In the genomic region with DNA sequence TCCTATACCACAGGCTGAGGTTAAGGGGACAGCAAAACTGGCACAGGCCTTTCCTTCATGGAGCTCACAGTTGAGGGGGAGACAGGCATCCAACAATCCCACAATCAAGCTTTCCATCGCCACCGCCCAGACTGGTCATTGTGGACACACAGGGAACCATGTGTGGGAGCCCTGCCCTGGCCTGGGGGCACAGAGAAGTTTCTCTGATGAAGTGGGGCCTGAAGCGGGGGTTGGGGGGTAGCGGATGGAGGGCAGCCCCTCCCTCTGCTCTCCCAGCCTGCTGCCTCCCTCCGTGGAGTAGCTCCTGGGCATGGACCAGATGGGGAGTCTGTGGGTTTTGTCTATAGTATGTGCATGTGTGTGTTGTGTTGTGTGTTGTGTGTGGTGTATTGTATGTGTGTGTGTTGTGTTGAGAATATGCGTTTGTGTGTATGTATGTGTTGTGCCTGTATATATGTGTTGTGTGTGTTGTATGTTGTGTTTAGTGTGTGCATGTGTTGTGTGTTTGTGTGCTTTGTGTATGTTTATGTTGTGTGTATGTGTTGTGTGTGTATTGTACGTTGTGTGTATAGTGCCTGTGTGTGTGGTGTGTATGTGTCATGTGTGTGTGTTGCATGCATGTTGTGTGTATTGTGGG, we compare ENCODE assay signal across 22 cellular contexts. TPM values are rescaled to one million over a fixed set of nuclear protein-coding genes. Genes with fewer than 3 reads are reported as not detected.
A peak's percentile ranks its signal among the peaks of the same experiment; 100 is the strongest.
DNase-seq lines count a peak whose midpoint lies in the region; ATAC-seq and TF ChIP-seq lines count a peak whose summit lies in the region.
"Had no signal": no experiment of that assay in that cellular context is flagged by ENCODE, and none has a peak within 500 bp of the region (broad histone marks: within the 10 kb centered on the region; RNA-seq: fewer than 3 reads in every experiment).

No MANE protein-coding gene starts in this region.

- no peak overlapping the region for H3K23ac ChIP-seq in IMR-90 (ENCODE audit: low read depth, low read length)

- POLR2A ChIA-PET in SK-N-SH (lab: Yijun Ruan, JAX) (no interaction called here), IMR-90 (lab: Charles Lee; ENCODE audit: unreplicated experiment) (no interaction called here)

- TF ChIP-seq POLR2A in IMR-90 (IDR thresholded peaks at IDR 0.05; ENCODE audit: low read depth, low read length): no peak

- H3K4me1 Mint-ChIP-seq in chondrocyte (ENCODE audit: low read depth): peaks cover 3% of the 10 kb centered on the region

- in situ Hi-C loops in IMR-90 (cut with MboI; ENCODE audit: low sequenced_read_pairs): loop anchor here (10.0 kb wide), 1 partner anchor 244 kb away; no protein-coding TSS in a partner anchor

- no peak for TF ChIP-seq CTCF in SK-N-SH (IDR thresholded peaks at IDR 0.05)
- TF ChIP-seq CTCF in IMR-90 (conservative IDR thresholded peaks at IDR 0.05; ENCODE audit: low read depth, low read length): no peak
- no peak for TF ChIP-seq CTCF in chondrocyte (IDR thresholded peaks at IDR 0.05)

- H3K4me2 ChIP-seq in SK-N-SH (no peak overlapping the region), BLaER1 (peak overlapping the region; percentile 81), IMR-90 (ENCODE audit: low read depth, low read length) (no peak overlapping the region)

- no peaks in the 10 kb centered on the region for H3K79me2 ChIP-seq in SK-N-SH (ENCODE audit: insufficient read depth)

- CTCF ChIA-PET in SK-N-SH (lab: Yijun Ruan, JAX) (interaction anchor here (0.6 to 1.6 kb wide), 2 partner anchors 8 to 11 kb away, joined by 3 to 4 read pairs; no protein-coding TSS in a partner anchor), IMR-90 (lab: Yijun Ruan, JAX) (no interaction called here)

- H3K4me1 ChIP-seq in SK-N-SH (ENCODE audit: control insufficient read depth in 1 of 2, insufficient read depth in 2 of 2, low read depth in 1 of 2, low read length in 1 of 2): no peaks in the 10 kb centered on the region
- peaks cover 24% of the 10 kb centered on the region for H3K4me1 ChIP-seq in BLaER1
- H3K4me1 ChIP-seq in IMR-90 (ENCODE audit: control insufficient read depth, insufficient read depth, low read length): no peaks in the 10 kb centered on the region
- H3K4me1 ChIP-seq: SJCRH30 had no signal

- H4K91ac ChIP-seq in IMR-90 (ENCODE audit: insufficient read depth, low read depth, low read length): no peak overlapping the region

- no peaks in the 10 kb centered on the region for H3K9me2 ChIP-seq in SK-N-SH

- no peak for ATAC-seq in SK-N-SH treated with all-trans-retinoic acid at 6 μM for 48 hours
- ATAC-seq in IMR-90 (ENCODE audit: low read depth): no peak
- ATAC-seq: CD8-positive, alpha-beta T cell; Panc1 had no signal

- H3K9me1 ChIP-seq in IMR-90 (ENCODE audit: insufficient read depth, low read length): peaks cover 5% of the 10 kb centered on the region; the same call in 1 of the 2 replicates

- H3K36me3 ChIP-seq in SK-N-SH (replicated peaks in 1 of 2; ENCODE audit: control insufficient read depth in 1 of 2, insufficient read depth in 2 of 2, low read length in 1 of 2): no peaks in the 10 kb centered on the region
- H3K36me3 ChIP-seq in BLaER1: no peaks in the 10 kb centered on the region
- no peaks in the 10 kb centered on the region for H3K36me3 ChIP-seq in IMR-90 (ENCODE audit: control insufficient read depth, insufficient read depth, low read length)
- H3K36me3 ChIP-seq: SJCRH30 had no signal

- H3K36me3 Mint-ChIP-seq in chondrocyte (ENCODE audit: low read depth): peaks cover 4% of the 10 kb centered on the region
- H3K36me3 Mint-ChIP-seq: CD8-positive, alpha-beta T cell had no signal

- H4K8ac ChIP-seq in IMR-90 (ENCODE audit: low read depth in 2 of 2, low read length in 2 of 2): no peak overlapping the region

- peak overlapping the region; percentile 70 for H2BK5ac ChIP-seq in IMR-90 (ENCODE audit: low read depth, low read length, poor library complexity, severe bottlenecking)

- no peak overlapping the region for H2BK20ac ChIP-seq in IMR-90 (ENCODE audit: low read depth, low read length)

- no peak overlapping the region for H3K18ac ChIP-seq in IMR-90 (ENCODE audit: low read depth, low read length)

- H2AK9ac ChIP-seq in IMR-90 (replicated peaks; ENCODE audit: low read depth, low read length, poor library complexity): peak overlapping the region; percentile 50

- no peaks in the 10 kb centered on the region; the same call in 1 of the 2 replicates for H3K27me3 ChIP-seq in SK-N-SH (ENCODE audit: insufficient read depth)
- no peaks in the 10 kb centered on the region for H3K27me3 ChIP-seq in BLaER1
- peaks cover 27% of the 10 kb centered on the region for H3K27me3 ChIP-seq in IMR-90 (ENCODE audit: control insufficient read depth, insufficient read depth, low read length)

- no peak overlapping the region for H2BK15ac ChIP-seq in IMR-90 (ENCODE audit: low read depth, low read length)

- peaks cover 5% of the 10 kb centered on the region for H3K9me3 Mint-ChIP-seq in chondrocyte (ENCODE audit: low read depth)

- H3K14ac ChIP-seq in IMR-90 (replicated peaks; ENCODE audit: low read depth, low read length): no peak overlapping the region

- dilution Hi-C loops in IMR-90 (cut with HindIII; ENCODE audit: low sequenced_read_pairs, unreplicated experiment): no loop called here

- no peaks in the 10 kb centered on the region for H3F3A ChIP-seq in SK-N-SH (replicated peaks; ENCODE audit: insufficient read depth)

- H2AFZ ChIP-seq in SK-N-SH (ENCODE audit: low read depth): no peak overlapping the region
- no peak overlapping the region for H2AFZ ChIP-seq in IMR-90 (replicated peaks; ENCODE audit: low read length, poor library complexity)

- H3K4me3 ChIP-seq in SK-N-SH (ENCODE audit: low read depth in 2 of 2, low read length in 1 of 2) (no peak overlapping the region), BLaER1 (no peak overlapping the region), IMR-90 (ENCODE audit: insufficient read depth, low read depth, low read length) (no peak overlapping the region)
- H3K4me3 ChIP-seq: SJCRH30 had no signal

- no peak overlapping the region for H4K5ac ChIP-seq in IMR-90 (ENCODE audit: low read depth, low read length)

- DNase-seq in SK-N-SH (peak; percentile 59), IMR-90 (no peak), chondrocyte (ENCODE audit: low spot score) (peak; percentile 72), iPS-NIHi7 (ENCODE audit: extremely low spot score) (no peak), NCI-H146 treated with DMSO at 0.1 percent for 48 hours (lab: John Stamatoyannopoulos, UW; ENCODE audit: unreplicated experiment) (no peak)
- DNase-seq in effector CD4-positive, alpha-beta T cell: no peak
- DNase-seq: ACHN; C1 segment of cervical spinal cord; CD8-positive, alpha-beta T cell; DMS153; HFFc6; KG1; NCI-H1092; NCI-H1436 treated with DMSO at 0.1 percent for 48 hours; NCI-H2029 treated with DMSO at 0.1 percent for 48 hours; NCI-H524 treated with DMSO at 0.1 percent for 48 hours; NCI-H82; SJCRH30 had no signal

- H2AK5ac ChIP-seq in IMR-90 (ENCODE audit: low read depth, low read length): 0 out of 2 replicates have a peak overlapping the region, but pooled peaks have one; percentile 48

- TF ChIP-seq RAD21 in SK-N-SH (IDR thresholded peaks at IDR 0.05; ENCODE audit: low read length) (no peak), IMR-90 (IDR thresholded peaks at IDR 0.05; ENCODE audit: low read length) (no peak)

- intact Hi-C loops in IMR-90 (cut with micrococcal nuclease): loop anchor here (10.0 kb wide), 1 partner anchor 244 kb away; no protein-coding TSS in a partner anchor

- H3K56ac ChIP-seq in IMR-90 (ENCODE audit: extremely low read depth, insufficient read depth, low read length): no peak overlapping the region

- H3K9me3 ChIP-seq in SK-N-SH: no peaks in the 10 kb centered on the region
- H3K9me3 ChIP-seq in BLaER1: no peaks in the 10 kb centered on the region
- peaks cover 11% of the 10 kb centered on the region for H3K9me3 ChIP-seq in IMR-90 (ENCODE audit: control insufficient read depth, insufficient read depth, low read length)

- H2BK120ac ChIP-seq in IMR-90 (ENCODE audit: low read depth, low read length): no peak overlapping the region

- H3K27ac ChIP-seq in SK-N-SH (ENCODE audit: low read depth in 2 of 2, low read length in 1 of 2) (no peak overlapping the region), BLaER1 (no peak overlapping the region), IMR-90 (ENCODE audit: insufficient read depth, low read length) (no peak overlapping the region)
- H3K27ac ChIP-seq: 22Rv1, SJCRH30 had no signal

- BruUV-seq in IMR-90 (replicated peaks; lab: Mats Ljungman, UMichigan): no TSS peak

- H3K9ac ChIP-seq in SK-N-SH (no peak overlapping the region), BLaER1 (no peak overlapping the region), IMR-90 (ENCODE audit: low read depth, low read length) (no peak overlapping the region)

- H3K79me1 ChIP-seq in IMR-90 (ENCODE audit: low read depth in 1 of 2, low read length in 2 of 2): no peaks in the 10 kb centered on the region

- H3K27ac Mint-ChIP-seq in chondrocyte (ENCODE audit: unreplicated experiment): no peak overlapping the region
- H3K27ac Mint-ChIP-seq: CD8-positive, alpha-beta T cell; HFFc6 had no signal

- H3K4me3 Mint-ChIP-seq in chondrocyte (ENCODE audit: unreplicated experiment): no peak overlapping the region
- H3K4me3 Mint-ChIP-seq: CD8-positive, alpha-beta T cell; HFFc6 had no signal

- TF ChIP-seq EP300 in SK-N-SH (IDR thresholded peaks at IDR 0.05; ENCODE audit: borderline replicate concordance in 1 of 2, low read depth in 1 of 2, low read length in 1 of 2): no peak

- WGBS in SK-N-SH (ENCODE audit: low lambda C conversion rate): 79% methylated on average over 5 of the region's 7 CpGs
- WGBS in IMR-90 (ENCODE audit: extremely low coverage in 2 of 2, insufficient read length in 1 of 2), 2 experiments: 40% methylated on average over 1 of the region's 7 CpGs; no CpG with 5 or more reads in 1 of the 2 experiments

- peaks cover 12% of the 10 kb centered on the region for H3K27me3 Mint-ChIP-seq in chondrocyte (ENCODE audit: low read depth)

- no peaks in the 10 kb centered on the region for H4K20me1 ChIP-seq in SK-N-SH (ENCODE audit: insufficient read depth)
- no peaks in the 10 kb centered on the region for H4K20me1 ChIP-seq in BLaER1
- no peaks in the 10 kb centered on the region for H4K20me1 ChIP-seq in IMR-90 (ENCODE audit: insufficient read depth, low read length)

- no peak overlapping the region for H3K4ac ChIP-seq in IMR-90 (ENCODE audit: low read depth, low read length)

TF ChIP-seq in SK-N-SH treated with all-trans-retinoic acid at 6 μM for 48 hours, 23 proteins besides CTCF, POLR2A, EP300 and RAD21:
- TF ChIP-seq BACH2 (CRISPR knock-in tag; IDR thresholded peaks at IDR 0.05; ENCODE audit: borderline replicate concordance): no peak

TF ChIP-seq in IMR-90, 13 proteins besides CTCF, POLR2A, EP300 and RAD21 (continues in another document):
- TF ChIP-seq SMC3 (IDR thresholded peaks at IDR 0.05; ENCODE audit: low read depth, low read length): no peak
- TF ChIP-seq MAZ (IDR thresholded peaks at IDR 0.05; ENCODE audit: borderline replicate concordance, low read depth, low read length): no peak

RNA-seq across cellular contexts. Expression of gene LDLRAP1, which starts 14.4 kb away (rescaled TPM):
- polyA plus RNA-seq in SK-N-SH (2012; rRNA removed): 15.8 and 19.1 TPM in 2 replicates
- polyA plus RNA-seq in SK-N-SH (2012; cell fraction: cytosol; rRNA removed): 10.1 and 13.7 TPM in 2 replicates
- polyA plus RNA-seq in SK-N-SH (2012; cell fraction: nucleus; rRNA removed): 29.4 and 29.5 TPM in 2 replicates
- total RNA-seq in IMR-90 (2012; rRNA removed): 3.6 and 4.5 TPM in 2 replicates
- polyA plus RNA-seq in IMR-90 (2012; rRNA removed): 13.5 and 14.4 TPM in 2 replicates
- 9.9 and 15.1 TPM in 2 replicates for polyA plus RNA-seq in IMR-90 (2012; cell fraction: cytosol; rRNA removed)
- polyA plus RNA-seq in IMR-90 (2012; cell fraction: nucleus; rRNA removed; ENCODE audit: low replicate concordance): 19.7 and 24.6 TPM in 2 replicates
- total RNA-seq in chondrocyte: 20.7 to 23.5 TPM (median 23.5 TPM) in 3 replicates

Comparison
In these comparisons a context has a peak if more than half of its experiments do, and no peak if none do; other contexts are left out.
1. DNase-seq: peak in SK-N-SH (single experiment) and chondrocyte (single experiment); none in IMR-90 (single experiment), iPS-NIHi7 (single experiment), effector CD4-positive, alpha-beta T cell (single experiment) and NCI-H146 treated with DMSO at 0.1 percent for 48 hours (single experiment).